Comparison of ENCODE assay signal across 8 cellular contexts in the genomic region with DNA sequence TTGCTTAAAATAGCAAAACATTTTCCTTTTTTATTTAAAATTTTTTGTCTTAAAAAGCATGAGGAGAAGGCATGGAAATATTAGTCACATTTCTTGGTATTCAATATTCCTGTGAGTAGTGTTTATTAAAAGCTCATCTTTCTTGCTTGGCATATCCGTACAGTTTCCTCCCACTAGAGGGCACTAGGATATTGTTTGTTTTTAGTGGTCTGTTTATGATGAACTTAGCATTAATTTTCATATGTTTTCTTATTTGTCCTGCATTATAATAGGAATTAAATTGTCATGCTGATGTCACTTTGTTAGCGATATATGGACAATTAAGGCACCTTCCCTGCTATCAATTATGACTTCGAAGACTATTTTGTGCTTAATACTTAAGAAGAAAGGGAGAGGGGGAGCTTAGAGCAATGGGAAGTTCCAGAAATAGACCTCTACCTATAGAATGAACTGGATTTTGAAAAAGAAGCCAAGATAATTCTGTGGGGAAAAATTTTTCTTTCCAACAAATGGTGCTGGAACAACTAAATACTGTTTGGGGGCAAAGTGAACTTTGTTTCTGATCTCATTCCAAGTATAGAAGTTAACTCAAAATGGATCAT.
A peak's percentile ranks its signal among the peaks of the same experiment; 100 is the strongest.
DNase-seq lines count a peak whose midpoint lies in the region; ATAC-seq, FAIRE-seq and TF ChIP-seq lines count a peak whose summit lies in the region.

No MANE protein-coding gene starts in this region.

- no peaks in the 10 kb centered on the region for H3K27me3 ChIP-seq in CD4-positive, CD25-positive, alpha-beta regulatory T cell (ENCODE audit: control insufficient read depth, insufficient read depth, low read length)
- no peaks in the 10 kb centered on the region for H3K27me3 ChIP-seq in breast epithelium
- no peaks in the 10 kb centered on the region for H3K27me3 ChIP-seq in vagina
- H3K27me3 ChIP-seq in aorta (ENCODE audit: control insufficient read depth in 1 of 2, insufficient read depth in 2 of 2, low read length in 1 of 2), result no peaks in the 10 kb centered on the region

- no peaks in the 10 kb centered on the region for H3K9me3 Mint-ChIP-seq in CD4-positive, CD25-positive, alpha-beta regulatory T cell

- peak in 2 of 3 donors; percentile 41 to 72 for DNase-seq in CD4-positive, CD25-positive, alpha-beta regulatory T cell
- DNase-seq in GM19239 (ENCODE audit: insufficient read length, low spot score) (peak; percentile 15), NCI-H526 (lab: John Stamatoyannopoulos, UW) (peak; percentile 10 to 72), breast epithelium (ENCODE audit: low spot score in 2 of 2) (no peak), left kidney (ENCODE audit: low read depth, low spot score) (peak; percentile 57), vagina (ENCODE audit: extremely low spot score in 2 of 2) (no peak), aorta (no peak)
- DNase-seq in activated naive CD4-positive, alpha-beta T cell treated with Interleukin-2 at 50 U/mL for 16 hours, result no peak

- no peaks in the 10 kb centered on the region for H3K36me3 ChIP-seq in CD4-positive, CD25-positive, alpha-beta regulatory T cell (ENCODE audit: control insufficient read depth, insufficient read depth, low read length)
- H3K36me3 ChIP-seq in breast epithelium (no peaks in the 10 kb centered on the region), vagina (no peaks in the 10 kb centered on the region), aorta (ENCODE audit: control insufficient read depth in 1 of 2, insufficient read depth in 2 of 2, low read length in 1 of 2) (no peaks in the 10 kb centered on the region)

- H3K27me3 Mint-ChIP-seq in CD4-positive, CD25-positive, alpha-beta regulatory T cell, result no peaks in the 10 kb centered on the region

- H3K27ac Mint-ChIP-seq in CD4-positive, CD25-positive, alpha-beta regulatory T cell, result no peak overlapping the region

- H3K4me1 Mint-ChIP-seq in CD4-positive, CD25-positive, alpha-beta regulatory T cell, result peaks cover 14 to 44% (median 19%) of the 10 kb centered on the region in 4 donors

- no peaks in the 10 kb centered on the region for H3K4me1 ChIP-seq in CD4-positive, CD25-positive, alpha-beta regulatory T cell (ENCODE audit: control insufficient read depth, insufficient read depth, low read length, poor library complexity, severe bottlenecking)
- H3K4me1 ChIP-seq in breast epithelium, result no peaks in the 10 kb centered on the region
- H3K4me1 ChIP-seq in vagina, result no peaks in the 10 kb centered on the region
- H3K4me1 ChIP-seq in aorta (ENCODE audit: control insufficient read depth in 1 of 2, insufficient read depth in 2 of 2, low read length in 2 of 2), result no peaks in the 10 kb centered on the region

- no peak for TF ChIP-seq POLR2A in breast epithelium (IDR thresholded peaks at IDR 0.05)
- TF ChIP-seq POLR2A in vagina (IDR thresholded peaks at IDR 0.05), result no peak

- H3K4me3 ChIP-seq in CD4-positive, CD25-positive, alpha-beta regulatory T cell (ENCODE audit: low read depth, low read length), result no peak overlapping the region
- H3K4me3 ChIP-seq in breast epithelium (no peak overlapping the region), vagina (no peak overlapping the region), aorta (ENCODE audit: low read length in 2 of 2) (no peak overlapping the region)

- peak; percentile 62 for FAIRE-seq in GM19239 (lab: Jason Lieb, UNC)

- peak in 1 of 2 donors; percentile 52 for ATAC-seq in CD4-positive, CD25-positive, alpha-beta regulatory T cell (ENCODE audit: low read depth in 2 of 2)
- ATAC-seq in aorta (ENCODE audit: low FRiP score), result no peak

- WGBS in aorta, 2 donors, result 41 to 47% methylated on average over 3 of the region's 3 CpGs

- H3K4me3 Mint-ChIP-seq in CD4-positive, CD25-positive, alpha-beta regulatory T cell, result no peak overlapping the region

- no peaks in the 10 kb centered on the region for H3K9me3 ChIP-seq in CD4-positive, CD25-positive, alpha-beta regulatory T cell (ENCODE audit: control insufficient read depth in 2 of 2, low read length in 2 of 2)
- H3K9me3 ChIP-seq in breast epithelium (no peaks in the 10 kb centered on the region), vagina (no peaks in the 10 kb centered on the region), aorta (ENCODE audit: control insufficient read depth, low read length) (no peaks in the 10 kb centered on the region)

- peaks cover 15% of the 10 kb centered on the region for H3K36me3 Mint-ChIP-seq in CD4-positive, CD25-positive, alpha-beta regulatory T cell

- H3K27ac ChIP-seq in CD4-positive, CD25-positive, alpha-beta regulatory T cell (ENCODE audit: insufficient read depth, low read length, poor library complexity, severe bottlenecking), result no peak overlapping the region
- H3K27ac ChIP-seq in breast epithelium (no peak overlapping the region), vagina (no peak overlapping the region), aorta (ENCODE audit: low read depth in 1 of 2, low read length in 2 of 2) (no peak overlapping the region)

- intact Hi-C loops in breast epithelium (cut with DNase I; ENCODE audit: low total_unique reads) (no loop called here), vagina (cut with DNase I) (no loop called here), aorta (cut with DNase I) (no loop called here)

- TF ChIP-seq CTCF in breast epithelium (IDR thresholded peaks at IDR 0.05) (peak; percentile 16 to 60 (median 57)), vagina (IDR thresholded peaks at IDR 0.05) (peak in 1 of 3 experiments; percentile 52)

Comparison
In these comparisons a context has a peak if more than half of its experiments do, and no peak if none do; other contexts are left out.
1. DNase-seq: peak in CD4-positive, CD25-positive, alpha-beta regulatory T cell (2 of 3), GM19239 (single experiment), NCI-H526 (2 of 2) and left kidney (single experiment); none in breast epithelium (0 of 2), vagina (0 of 2), aorta (0 of 2) and activated naive CD4-positive, alpha-beta T cell treated with Interleukin-2 at 50 U/mL for 16 hours (single experiment).